6 cellular contexts compared by ENCODE assay signal in genomic region chr19:38375748-38376147, GRCh38. TPM values are rescaled to one million over a fixed set of nuclear protein-coding genes. Genes with fewer than 3 reads are reported as not detected.
DNase-seq lines count a peak whose midpoint lies in the region; TF ChIP-seq lines count a peak whose summit lies in the region.

No MANE protein-coding gene starts in this region.

- H3K36me3 ChIP-seq in duodenal mucosa (ENCODE audit: control insufficient read depth in 1 of 2, insufficient read depth in 2 of 2, low read length in 2 of 2), result peaks cover 5 to 34% of the 10 kb centered on the region in 2 donors

- peaks cover 9% of the 10 kb centered on the region for H3K27me3 Mint-ChIP-seq in progenitor cell of endocrine pancreas

- no peaks in the 10 kb centered on the region for H3K9me3 Mint-ChIP-seq in progenitor cell of endocrine pancreas (ENCODE audit: low read depth)

- peak overlapping the region; percentile 95 for H3K4me3 ChIP-seq in Jurkat, Clone E6-1 (ENCODE audit: low read length)
- H3K4me3 ChIP-seq in duodenal mucosa (ENCODE audit: low read depth in 1 of 2, low read length in 2 of 2), result peak overlapping the region; percentile 83 to 88

- no peak for TF ChIP-seq CTCF in progenitor cell of endocrine pancreas (IDR thresholded peaks at IDR 0.05; ENCODE audit: unreplicated experiment)

- no peak overlapping the region for H3K27ac Mint-ChIP-seq in progenitor cell of endocrine pancreas

- peaks cover 13% of the 10 kb centered on the region for H3K4me1 Mint-ChIP-seq in progenitor cell of endocrine pancreas (ENCODE audit: low read depth)

- H3K4me3 Mint-ChIP-seq in progenitor cell of endocrine pancreas (ENCODE audit: low read depth), result peak overlapping the region; percentile 98

- H3K27ac ChIP-seq in duodenal mucosa (ENCODE audit: low read depth, low read length), result no peak overlapping the region

- no peaks in the 10 kb centered on the region for H3K9me3 ChIP-seq in duodenal mucosa (ENCODE audit: control insufficient read depth in 1 of 2, low read length in 2 of 2)

- peak overlapping the region; percentile 67 to 97 for H3K9ac ChIP-seq in duodenal mucosa (ENCODE audit: low read depth in 1 of 2, low read length in 2 of 2)

- H3K4me1 ChIP-seq in duodenal mucosa (ENCODE audit: control insufficient read depth in 1 of 2, insufficient read depth in 2 of 2, low read length in 2 of 2), result peaks cover 9 to 20% of the 10 kb centered on the region in 2 donors

- no peaks in the 10 kb centered on the region for H3K27me3 ChIP-seq in duodenal mucosa (ENCODE audit: control insufficient read depth in 1 of 2, insufficient read depth in 2 of 2, low read length in 2 of 2)

- peaks cover 6% of the 10 kb centered on the region for H3K36me3 Mint-ChIP-seq in progenitor cell of endocrine pancreas (ENCODE audit: insufficient read depth)

- DNase-seq in Jurkat, Clone E6-1 (ENCODE audit: low read depth, low spot score), result no peak
- DNase-seq in progenitor cell of endocrine pancreas (ENCODE audit: low spot score, unreplicated experiment) (no peak), NCI-H1417 (lab: John Stamatoyannopoulos, UW) (no peak), UCSD-AML1 (lab: John Stamatoyannopoulos, UW; ENCODE audit: unreplicated experiment) (no peak), NCI-H1930 (lab: John Stamatoyannopoulos, UW) (no peak)

RNA-seq across cellular contexts. Expression of gene PSMD8, which starts 1.4 kb away (rescaled TPM):
- 367 TPM for polyA plus RNA-seq in Jurkat, Clone E6-1 (2012; ENCODE audit: insufficient read depth, insufficient read length)
- 122 and 128 TPM in 2 replicates for total RNA-seq in progenitor cell of endocrine pancreas

RNA-seq across cellular contexts. Expression of gene GGN, which starts 12.1 kb away (rescaled TPM):
- not detected for polyA plus RNA-seq in Jurkat, Clone E6-1 (2012; ENCODE audit: insufficient read depth, insufficient read length)
- total RNA-seq in progenitor cell of endocrine pancreas, result 2.8 and 3.3 TPM in 2 replicates

RNA-seq across cellular contexts. Expression of gene SPRED3, which starts 12.7 kb away (rescaled TPM):
- polyA plus RNA-seq in Jurkat, Clone E6-1 (2012; ENCODE audit: insufficient read depth, insufficient read length), result 2.0 TPM
- 13.0 and 13.6 TPM in 2 replicates for total RNA-seq in progenitor cell of endocrine pancreas

RNA-seq across cellular contexts. Expression of gene FAM98C, which starts 27.1 kb away (rescaled TPM):
- 42.8 TPM for polyA plus RNA-seq in Jurkat, Clone E6-1 (2012; ENCODE audit: insufficient read depth, insufficient read length)
- total RNA-seq in progenitor cell of endocrine pancreas, result 14.7 and 19.6 TPM in 2 replicates

RNA-seq across cellular contexts. Expression of gene CATSPERG, which starts 40.1 kb away (rescaled TPM):
- 1.0 TPM for polyA plus RNA-seq in Jurkat, Clone E6-1 (2012; ENCODE audit: insufficient read depth, insufficient read length)
- 21.0 TPM in 2 replicates for total RNA-seq in progenitor cell of endocrine pancreas
